2 cellular contexts compared by ENCODE assay signal in the genomic region with DNA sequence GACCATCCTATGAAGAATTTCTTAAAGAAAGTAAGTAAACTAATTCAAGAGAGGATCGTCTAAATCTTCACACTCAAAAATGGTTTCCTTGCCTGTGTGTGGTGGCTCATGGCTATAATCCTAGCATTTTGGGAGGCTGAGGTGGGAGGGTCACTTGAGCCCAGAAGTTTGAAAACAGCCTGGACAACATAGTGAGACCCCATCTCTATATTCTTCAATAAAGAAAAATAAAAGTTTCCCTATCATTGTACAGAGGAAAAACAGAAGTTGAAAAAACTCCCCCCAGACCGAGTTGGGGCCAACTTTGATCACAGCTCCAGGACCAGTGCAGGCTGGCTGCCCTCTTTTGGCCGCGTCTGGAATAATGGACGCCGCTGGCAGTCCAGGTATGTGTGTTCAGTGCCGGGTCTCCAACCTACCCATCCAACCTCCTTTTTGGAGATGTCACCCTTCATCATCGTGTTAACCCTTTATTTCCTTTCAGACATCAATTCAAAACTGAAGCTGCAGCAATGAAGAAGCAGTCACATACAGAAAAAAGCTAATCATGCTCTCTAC.
A peak's percentile ranks its signal among the peaks of the same experiment; 100 is the strongest.
TF ChIP-seq lines count a peak whose summit lies in the region.

No MANE protein-coding gene starts in this region.

TF ChIP-seq in SK-N-SH treated with all-trans-retinoic acid at 6 μM for 48 hours, 23 proteins besides CTCF, POLR2A, EP300 and RAD21:
- TF ChIP-seq PPARA (CRISPR knock-in tag; IDR thresholded peaks at IDR 0.05; ENCODE audit: borderline replicate concordance) (no peak), ZC3H10 (CRISPR knock-in tag; IDR thresholded peaks at IDR 0.05) (no peak), TOX (CRISPR knock-in tag; IDR thresholded peaks at IDR 0.05; ENCODE audit: borderline replicate concordance) (no peak), RARB (CRISPR knock-in tag; IDR thresholded peaks at IDR 0.05) (no peak)
- TF ChIP-seq, protein P1, sequence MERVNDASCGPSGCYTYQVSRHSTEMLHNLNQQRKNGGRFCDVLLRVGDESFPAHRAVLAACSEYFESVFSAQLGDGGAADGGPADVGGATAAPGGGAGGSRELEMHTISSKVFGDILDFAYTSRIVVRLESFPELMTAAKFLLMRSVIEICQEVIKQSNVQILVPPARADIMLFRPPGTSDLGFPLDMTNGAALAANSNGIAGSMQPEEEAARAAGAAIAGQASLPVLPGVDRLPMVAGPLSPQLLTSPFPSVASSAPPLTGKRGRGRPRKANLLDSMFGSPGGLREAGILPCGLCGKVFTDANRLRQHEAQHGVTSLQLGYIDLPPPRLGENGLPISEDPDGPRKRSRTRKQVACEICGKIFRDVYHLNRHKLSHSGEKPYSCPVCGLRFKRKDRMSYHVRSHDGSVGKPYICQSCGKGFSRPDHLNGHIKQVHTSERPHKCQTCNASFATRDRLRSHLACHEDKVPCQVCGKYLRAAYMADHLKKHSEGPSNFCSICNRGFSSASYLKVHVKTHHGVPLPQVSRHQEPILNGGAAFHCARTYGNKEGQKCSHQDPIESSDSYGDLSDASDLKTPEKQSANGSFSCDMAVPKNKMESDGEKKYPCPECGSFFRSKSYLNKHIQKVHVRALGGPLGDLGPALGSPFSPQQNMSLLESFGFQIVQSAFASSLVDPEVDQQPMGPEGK (CRISPR knock-in tag; IDR thresholded peaks at IDR 0.05; ENCODE audit: borderline replicate concordance), result 0 out of 2 replicates have a peak, but pooled peaks have one; percentile 10
- TF ChIP-seq, protein P2, sequence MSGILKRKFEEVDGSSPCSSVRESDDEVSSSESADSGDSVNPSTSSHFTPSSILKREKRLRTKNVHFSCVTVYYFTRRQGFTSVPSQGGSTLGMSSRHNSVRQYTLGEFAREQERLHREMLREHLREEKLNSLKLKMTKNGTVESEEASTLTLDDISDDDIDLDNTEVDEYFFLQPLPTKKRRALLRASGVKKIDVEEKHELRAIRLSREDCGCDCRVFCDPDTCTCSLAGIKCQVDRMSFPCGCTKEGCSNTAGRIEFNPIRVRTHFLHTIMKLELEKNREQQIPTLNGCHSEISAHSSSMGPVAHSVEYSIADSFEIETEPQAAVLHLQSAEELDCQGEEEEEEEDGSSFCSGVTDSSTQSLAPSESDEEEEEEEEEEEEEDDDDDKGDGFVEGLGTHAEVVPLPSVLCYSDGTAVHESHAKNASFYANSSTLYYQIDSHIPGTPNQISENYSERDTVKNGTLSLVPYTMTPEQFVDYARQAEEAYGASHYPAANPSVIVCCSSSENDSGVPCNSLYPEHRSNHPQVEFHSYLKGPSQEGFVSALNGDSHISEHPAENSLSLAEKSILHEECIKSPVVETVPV (CRISPR knock-in tag; IDR thresholded peaks at IDR 0.05), result no peak
- TF ChIP-seq, protein P3, sequence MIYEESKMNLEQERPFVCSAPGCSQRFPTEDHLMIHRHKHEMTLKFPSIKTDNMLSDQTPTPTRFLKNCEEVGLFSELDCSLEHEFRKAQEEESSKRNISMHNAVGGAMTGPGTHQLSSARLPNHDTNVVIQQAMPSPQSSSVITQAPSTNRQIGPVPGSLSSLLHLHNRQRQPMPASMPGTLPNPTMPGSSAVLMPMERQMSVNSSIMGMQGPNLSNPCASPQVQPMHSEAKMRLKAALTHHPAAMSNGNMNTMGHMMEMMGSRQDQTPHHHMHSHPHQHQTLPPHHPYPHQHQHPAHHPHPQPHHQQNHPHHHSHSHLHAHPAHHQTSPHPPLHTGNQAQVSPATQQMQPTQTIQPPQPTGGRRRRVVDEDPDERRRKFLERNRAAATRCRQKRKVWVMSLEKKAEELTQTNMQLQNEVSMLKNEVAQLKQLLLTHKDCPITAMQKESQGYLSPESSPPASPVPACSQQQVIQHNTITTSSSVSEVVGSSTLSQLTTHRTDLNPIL (CRISPR knock-in tag; IDR thresholded peaks at IDR 0.05; ENCODE audit: low read depth), result no peak

TF ChIP-seq in H1, 55 proteins besides CTCF, POLR2A, EP300 and RAD21:
- 0 out of 2 replicates have a peak, but pooled peaks have one; percentile 43 for TF ChIP-seq KDM1A (IDR thresholded peaks at IDR 0.05; ENCODE audit: borderline replicate concordance, low read length)
- TF ChIP-seq, protein P4, sequence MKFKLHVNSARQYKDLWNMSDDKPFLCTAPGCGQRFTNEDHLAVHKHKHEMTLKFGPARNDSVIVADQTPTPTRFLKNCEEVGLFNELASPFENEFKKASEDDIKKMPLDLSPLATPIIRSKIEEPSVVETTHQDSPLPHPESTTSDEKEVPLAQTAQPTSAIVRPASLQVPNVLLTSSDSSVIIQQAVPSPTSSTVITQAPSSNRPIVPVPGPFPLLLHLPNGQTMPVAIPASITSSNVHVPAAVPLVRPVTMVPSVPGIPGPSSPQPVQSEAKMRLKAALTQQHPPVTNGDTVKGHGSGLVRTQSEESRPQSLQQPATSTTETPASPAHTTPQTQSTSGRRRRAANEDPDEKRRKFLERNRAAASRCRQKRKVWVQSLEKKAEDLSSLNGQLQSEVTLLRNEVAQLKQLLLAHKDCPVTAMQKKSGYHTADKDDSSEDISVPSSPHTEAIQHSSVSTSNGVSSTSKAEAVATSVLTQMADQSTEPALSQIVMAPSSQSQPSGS (IDR thresholded peaks at IDR 0.05; ENCODE audit: low read length), result peak; percentile 75; the same call in 1 of the 2 replicates
- no peak for TF ChIP-seq MAFK (IDR thresholded peaks at IDR 0.05; ENCODE audit: low read depth, low read length)
- no peak for TF ChIP-seq EGR1 (IDR thresholded peaks at IDR 0.05; ENCODE audit: borderline replicate concordance, low read depth, low read length)
- peak; percentile 80; the same call in 1 of the 2 replicates for TF ChIP-seq POLR2AphosphoS5 (IDR thresholded peaks at IDR 0.05; ENCODE audit: low read depth, low read length)
- peak; percentile 64 for TF ChIP-seq YY1 (IDR thresholded peaks at IDR 0.05; ENCODE audit: low read depth, low read length)
